ENCODE assay signal across 8 cellular contexts in the genomic region with DNA sequence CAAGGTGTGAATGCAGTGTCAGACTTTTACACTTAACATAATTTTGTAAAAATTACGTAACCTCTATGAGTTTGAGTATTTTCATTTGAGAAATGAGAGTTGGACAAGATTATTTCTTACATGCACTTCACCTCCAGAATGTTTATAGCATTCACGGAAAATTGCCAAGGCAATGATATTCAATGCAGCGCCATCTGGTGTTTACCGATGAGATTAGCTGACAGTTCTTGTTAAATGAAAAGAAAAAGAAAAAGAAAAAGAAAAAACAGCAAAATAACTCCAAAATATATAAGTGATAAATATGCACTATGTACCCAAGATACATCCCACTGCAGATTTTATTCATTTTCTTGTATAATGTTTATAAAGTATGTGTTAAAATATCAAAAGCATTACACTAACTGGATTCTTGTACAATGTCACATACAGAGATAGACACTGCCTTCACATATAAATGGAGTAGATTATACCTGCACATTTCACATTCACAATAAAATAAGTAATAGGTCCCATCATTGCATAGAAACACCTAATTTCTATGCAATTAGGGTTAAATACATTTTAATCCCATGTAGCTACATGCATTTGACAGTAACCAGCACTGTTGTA.
A peak's percentile ranks its signal among the peaks of the same experiment; 100 is the strongest.
DNase-seq lines count a peak whose midpoint lies in the region; ATAC-seq and TF ChIP-seq lines count a peak whose summit lies in the region.

No MANE protein-coding gene starts in this region.

- TF ChIP-seq POLR2A in Peyer's patch (IDR thresholded peaks at IDR 0.05), result no peak

- H3K4me3 Mint-ChIP-seq in activated T-cell treated with anti-CD3 and anti-CD28 coated beads, Interleukin-2, amount 50 U/mL, for 72 hours, result no peak overlapping the region
- no peak overlapping the region for H3K4me3 Mint-ChIP-seq in stimulated activated effector memory CD8-positive, alpha-beta T cell treated with anti-CD3 and anti-CD28 coated beads, Interleukin-12 subunit alpha, Interleukin-12 subunit beta, amount 100 ng/mL, for 72 hours

- H3F3A ChIP-seq in smooth muscle cell (ENCODE audit: low read depth), result no peaks in the 10 kb centered on the region

- H3K9me3 ChIP-seq in Peyer's patch (no peaks in the 10 kb centered on the region), smooth muscle cell (replicated peaks; ENCODE audit: low read depth) (no peaks in the 10 kb centered on the region)

- H3K27ac ChIP-seq in Peyer's patch (no peak overlapping the region), smooth muscle cell (ENCODE audit: low read depth) (no peak overlapping the region)

- DNase-seq in activated T-cell treated with anti-CD3 and anti-CD28 coated beads, Interleukin-2, amount 50 U/mL, for 72 hours, result peak; percentile 1 to 6
- DNase-seq in activated T-cell treated with anti-CD3 and anti-CD28 coated beads for 4 hours (no peak), Peyer's patch (no peak), fibroblast of peridontal ligament (ENCODE audit: extremely low read depth) (peak; percentile 46), smooth muscle cell (lab: John Stamatoyannopoulos, UW; ENCODE audit: unreplicated experiment) (no peak), OCI-M2 (lab: John Stamatoyannopoulos, UW; ENCODE audit: unreplicated experiment) (no peak)
- no peak for DNase-seq in stimulated activated effector memory CD8-positive, alpha-beta T cell treated with anti-CD3 and anti-CD28 coated beads, Interleukin-12 subunit alpha, Interleukin-12 subunit beta, amount 100 ng/mL, for 72 hours (ENCODE audit: low spot score in 2 of 2)

- no peaks in the 10 kb centered on the region for H3K79me2 ChIP-seq in smooth muscle cell (ENCODE audit: low read depth)

- no peak for ATAC-seq in activated T-cell treated with anti-CD3 and anti-CD28 coated beads, Interleukin-2, amount 50 U/mL, for 72 hours (replicated peaks in 1 of 2)
- peak; percentile 64 for ATAC-seq in HG03439 (IDR thresholded peaks at IDR 0.05; ENCODE audit: unreplicated experiment)
- no peak for ATAC-seq in stimulated activated effector memory CD8-positive, alpha-beta T cell treated with anti-CD3 and anti-CD28 coated beads, Interleukin-12 subunit alpha, Interleukin-12 subunit beta, amount 100 ng/mL, for 72 hours

- H3K9me3 Mint-ChIP-seq in activated T-cell treated with anti-CD3 and anti-CD28 coated beads, Interleukin-2, amount 50 U/mL, for 72 hours, result peaks cover 4 to 6% of the 10 kb centered on the region in 2 donors
- peaks cover 6% of the 10 kb centered on the region for H3K9me3 Mint-ChIP-seq in stimulated activated effector memory CD8-positive, alpha-beta T cell treated with anti-CD3 and anti-CD28 coated beads, Interleukin-12 subunit alpha, Interleukin-12 subunit beta, amount 100 ng/mL, for 72 hours

- no peaks in the 10 kb centered on the region for H3K4me1 Mint-ChIP-seq in activated T-cell treated with anti-CD3 and anti-CD28 coated beads, Interleukin-2, amount 50 U/mL, for 72 hours (ENCODE audit: low read depth)
- no peaks in the 10 kb centered on the region for H3K4me1 Mint-ChIP-seq in stimulated activated effector memory CD8-positive, alpha-beta T cell treated with anti-CD3 and anti-CD28 coated beads, Interleukin-12 subunit alpha, Interleukin-12 subunit beta, amount 100 ng/mL, for 72 hours

- no peaks in the 10 kb centered on the region for H3K27me3 Mint-ChIP-seq in activated T-cell treated with anti-CD3 and anti-CD28 coated beads, Interleukin-2, amount 50 U/mL, for 72 hours (ENCODE audit: low read depth)

- H3K27me3 ChIP-seq in Peyer's patch (no peaks in the 10 kb centered on the region), smooth muscle cell (ENCODE audit: low read depth) (no peaks in the 10 kb centered on the region)

- no peak overlapping the region for H3K4me3 ChIP-seq in Peyer's patch
- no peak overlapping the region for H3K4me3 ChIP-seq in smooth muscle cell

- H3K36me3 Mint-ChIP-seq in activated T-cell treated with anti-CD3 and anti-CD28 coated beads, Interleukin-2, amount 50 U/mL, for 72 hours (ENCODE audit: insufficient read depth in 2 of 2), result no peaks in the 10 kb centered on the region
- no peaks in the 10 kb centered on the region for H3K36me3 Mint-ChIP-seq in stimulated activated effector memory CD8-positive, alpha-beta T cell treated with anti-CD3 and anti-CD28 coated beads, Interleukin-12 subunit alpha, Interleukin-12 subunit beta, amount 100 ng/mL, for 72 hours

- TF ChIP-seq CTCF in Peyer's patch (IDR thresholded peaks at IDR 0.05) (peak in 4 of 6 experiments; percentile 24 to 36 (median 31)), smooth muscle cell (IDR thresholded peaks at IDR 0.05; ENCODE audit: borderline replicate concordance, insufficient read depth, poor library complexity, severe bottlenecking) (peak; percentile 83)

- H4K20me1 ChIP-seq in smooth muscle cell (ENCODE audit: low read depth), result no peaks in the 10 kb centered on the region

- 4% methylated on average over 4 of the region's 4 CpGs for WGBS in smooth muscle cell (ENCODE audit: low lambda C conversion rate)

- no peak overlapping the region for H2AFZ ChIP-seq in smooth muscle cell (ENCODE audit: low read depth)

- H3K4me2 ChIP-seq in smooth muscle cell, result no peak overlapping the region

- H3K4me1 ChIP-seq in Peyer's patch, result no peaks in the 10 kb centered on the region
- no peaks in the 10 kb centered on the region for H3K4me1 ChIP-seq in smooth muscle cell (ENCODE audit: low read depth)

- no peak overlapping the region for H3K27ac Mint-ChIP-seq in activated T-cell treated with anti-CD3 and anti-CD28 coated beads, Interleukin-2, amount 50 U/mL, for 72 hours
- no peak overlapping the region for H3K27ac Mint-ChIP-seq in stimulated activated effector memory CD8-positive, alpha-beta T cell treated with anti-CD3 and anti-CD28 coated beads, Interleukin-12 subunit alpha, Interleukin-12 subunit beta, amount 100 ng/mL, for 72 hours

- H3K9ac ChIP-seq in smooth muscle cell (ENCODE audit: low read depth), result no peak overlapping the region

- H3K36me3 ChIP-seq in Peyer's patch (no peaks in the 10 kb centered on the region), smooth muscle cell (ENCODE audit: low read depth) (no peaks in the 10 kb centered on the region)

Comparison
In these comparisons a context has a peak if more than half of its experiments do, and no peak if none do; other contexts are left out.
1. DNase-seq: peak in activated T-cell treated with anti-CD3 and anti-CD28 coated beads, Interleukin-2, amount 50 U/mL, for 72 hours (2 of 2) and fibroblast of peridontal ligament (single experiment); none in activated T-cell treated with anti-CD3 and anti-CD28 coated beads for 4 hours (single experiment), Peyer's patch (0 of 3), smooth muscle cell (single experiment), OCI-M2 (single experiment) and stimulated activated effector memory CD8-positive, alpha-beta T cell treated with anti-CD3 and anti-CD28 coated beads, Interleukin-12 subunit alpha, Interleukin-12 subunit beta, amount 100 ng/mL, for 72 hours (0 of 2).